Comparison of ENCODE assay signal across 1 cellular context in genomic region chr1:228082260-228082974, GRCh38.
TF ChIP-seq lines count a peak whose summit lies in the region.

ARF1 (plus strand) TSS chr1:228082708; CDS start chr1:228097115, 14,407 bp downstream.

TF ChIP-seq in K562, 482 proteins besides CTCF, POLR2A, EP300 and RAD21 (continued from another document and continues in another):
- TF ChIP-seq ILK (tag; IDR thresholded peaks at IDR 0.05; ENCODE audit: borderline replicate concordance, low read depth) (no peak), ZBTB49 (CRISPR knock-in tag; IDR thresholded peaks at IDR 0.05; ENCODE audit: borderline replicate concordance) (no peak), POLR2B (IDR thresholded peaks at IDR 0.05; ENCODE audit: low read depth, partially characterized antibody) (peak; percentile 57), TBP (optimal IDR thresholded peaks at IDR 0.05; ENCODE audit: low read depth, low read length) (peak; percentile 85), NFIX (CRISPR knock-in tag; IDR thresholded peaks at IDR 0.05; ENCODE audit: low read depth) (no peak), RFX5 (IDR thresholded peaks at IDR 0.05; ENCODE audit: low read depth, low read length) (no peak), EGR1 (conservative IDR thresholded peaks at IDR 0.05) (peak; percentile 10; the same call in 1 of the 2 replicates), MEIS2 (IDR thresholded peaks at IDR 0.05; ENCODE audit: partially characterized antibody) (peak; percentile 92), ZNF561 (CRISPR knock-in tag; conservative IDR thresholded peaks at IDR 0.05) (0 out of 2 replicates have a peak, but pooled peaks have one; percentile 14), HMG20B (CRISPR knock-in tag; IDR thresholded peaks at IDR 0.05) (no peak), ZNF184 (CRISPR knock-in tag; IDR thresholded peaks at IDR 0.05) (no peak), PHTF2 (CRISPR knock-in tag; IDR thresholded peaks at IDR 0.05) (no peak), LEF1 (IDR thresholded peaks at IDR 0.05) (no peak), ZNF609 (CRISPR knock-in tag; IDR thresholded peaks at IDR 0.05; ENCODE audit: borderline replicate concordance) (no peak), COPS2 (conservative IDR thresholded peaks at IDR 0.05) (no peak), CBX5 (IDR thresholded peaks at IDR 0.05; ENCODE audit: borderline replicate concordance, low read depth) (no peak), ZNF217 (CRISPR knock-in tag; IDR thresholded peaks at IDR 0.05) (no peak), SMARCC2 (IDR thresholded peaks at IDR 0.05; ENCODE audit: low read depth) (no peak), ZNF57 (CRISPR knock-in tag; IDR thresholded peaks at IDR 0.05) (peak; percentile 87), PRPF4 (IDR thresholded peaks at IDR 0.05; ENCODE audit: insufficient read depth, low read depth, low read length, poor library complexity, severe bottlenecking) (no peak), HSF4 (CRISPR knock-in tag; IDR thresholded peaks at IDR 0.05; ENCODE audit: borderline replicate concordance) (no peak), PTTG1 (tag; IDR thresholded peaks at IDR 0.05; ENCODE audit: low read depth) (no peak), HOMEZ (CRISPR knock-in tag; IDR thresholded peaks at IDR 0.05) (peak; percentile 81; the same call in 1 of the 2 replicates), ZNF41 (CRISPR knock-in tag; conservative IDR thresholded peaks at IDR 0.05) (0 out of 2 replicates have a peak, but pooled peaks have one; percentile 63), CHD4 (IDR thresholded peaks at IDR 0.05; ENCODE audit: insufficient read depth, insufficient replicate concordance, low read depth, low read length, poor library complexity, severe bottlenecking) (peak; percentile 82), ZNF124 (CRISPR knock-in tag; IDR thresholded peaks at IDR 0.05) (no peak), ZNF324 (CRISPR knock-in tag; IDR thresholded peaks at IDR 0.05) (0 out of 2 replicates have a peak, but pooled peaks have one; percentile 36), ZNF511 (CRISPR knock-in tag; IDR thresholded peaks at IDR 0.05) (peak; percentile 13; the same call in 1 of the 2 replicates), PTRF (tag; IDR thresholded peaks at IDR 0.05) (no peak), ETS2 (tag; IDR thresholded peaks at IDR 0.05; ENCODE audit: borderline replicate concordance, poor library complexity, severe bottlenecking) (no peak), TCF7 (IDR thresholded peaks at IDR 0.05; ENCODE audit: borderline replicate concordance) (peak; percentile 54), TSHZ1 (CRISPR knock-in tag; IDR thresholded peaks at IDR 0.05) (peak; percentile 67; the same call in 1 of the 2 replicates), HMG20A (CRISPR knock-in tag; conservative IDR thresholded peaks at IDR 0.05) (no peak), AFF4 (CRISPR knock-in tag; IDR thresholded peaks at IDR 0.05) (peak; percentile 95), TEAD2 (tag; IDR thresholded peaks at IDR 0.05) (no peak)
